In the genomic region with DNA sequence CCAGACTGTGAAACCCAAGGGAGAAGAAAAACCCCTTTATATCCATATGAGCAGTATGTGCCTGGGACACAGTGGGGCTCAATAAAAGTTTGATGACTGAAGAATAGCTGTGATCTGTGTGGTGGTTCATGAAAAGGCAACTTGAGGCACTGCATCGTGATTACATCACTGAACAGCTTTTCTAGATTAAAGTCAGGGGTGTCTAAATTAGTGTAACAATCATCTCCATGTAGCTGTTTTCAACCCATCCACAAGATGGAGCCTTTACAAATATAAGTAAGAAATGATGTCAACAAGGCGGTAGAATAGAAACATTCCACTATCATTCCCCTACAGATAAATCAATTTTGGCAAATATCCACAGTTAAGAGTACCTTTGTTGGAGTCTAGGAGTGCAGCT, we compare ENCODE assay signal across 13 cellular contexts. TPM values are rescaled to one million over a fixed set of nuclear protein-coding genes. Genes with fewer than 3 reads are reported as not detected.
DNase-seq lines count a peak whose midpoint lies in the region; TF ChIP-seq lines count a peak whose summit lies in the region.
"Had no signal": no experiment of that assay in that cellular context is flagged by ENCODE, and none has a peak within 500 bp of the region (broad histone marks: within the 10 kb centered on the region; RNA-seq: fewer than 3 reads in every experiment).

No MANE protein-coding gene starts in this region.

- peak; percentile 6 for DNase-seq in ACHN
- no peak for DNase-seq in GM12864 (ENCODE audit: low read depth)
- DNase-seq in NCI-H226, result peak; percentile 21
- DNase-seq in epithelial cell of proximal tubule (ENCODE audit: low read depth), result no peak
- DNase-seq in ovary, result no peak
- DNase-seq in activated naive CD4-positive, alpha-beta T cell (lab: John Stamatoyannopoulos, UW), result no peak
- DNase-seq in dedifferentiated amniotic fluid mesenchymal stem cell (ENCODE audit: extremely low spot score), result no peak
- DNase-seq in activated CD4-positive, alpha-beta T cell treated with anti-CD3 and anti-CD28 coated beads, Interleukin-2, amount 10 ng/mL, durations not matched to agents 24 days and 14 days, result no peak
- DNase-seq: caudate nucleus, MG63, nephron progenitor cell, Peyer's patch had no signal

- H3K4me3 ChIP-seq in GM12864 (ENCODE audit: low read depth, low read length) (no peak overlapping the region), epithelial cell of proximal tubule (ENCODE audit: low read depth, low read length) (no peak overlapping the region), ovary (no peak overlapping the region)
- H3K4me3 ChIP-seq: MG63, Peyer's patch, thoracic aorta had no signal

- TF ChIP-seq CTCF in GM12864 (IDR thresholded peaks at IDR 0.05; ENCODE audit: low read depth, low read length, missing control alignments) (peak; percentile 19), epithelial cell of proximal tubule (conservative IDR thresholded peaks at IDR 0.05; ENCODE audit: low read depth, low read length) (peak; percentile 47), ovary (IDR thresholded peaks at IDR 0.05) (no peak)

- in situ Hi-C loops in ACHN (cut with HindIII; ENCODE audit: low pct_ligation_motif_present, low pct_unique_long_range_greater_than_20kb, low sequenced_read_pairs), result no loop called here

- peaks cover 6% of the 10 kb centered on the region for H3K4me1 Mint-ChIP-seq in activated CD4-positive, alpha-beta T cell treated with anti-CD3 and anti-CD28 coated beads, Interleukin-2, amount 10 ng/mL, durations not matched to agents 24 days and 14 days

- no peaks in the 10 kb centered on the region for H3K36me3 ChIP-seq in ovary
- H3K36me3 ChIP-seq: MG63, Peyer's patch, thoracic aorta had no signal

- 89 to 94% (median 91%) methylated on average over 2 of the region's 2 CpGs for WGBS in ovary, 3 donors

- H3K9me3 ChIP-seq in ovary, result no peaks in the 10 kb centered on the region
- H3K9me3 ChIP-seq: Peyer's patch had no signal

- no peaks in the 10 kb centered on the region for H3K4me1 ChIP-seq in ovary (ENCODE audit: insufficient read depth)
- H3K4me1 ChIP-seq: Peyer's patch had no signal

- no peaks in the 10 kb centered on the region for H3K36me3 Mint-ChIP-seq in activated CD4-positive, alpha-beta T cell treated with anti-CD3 and anti-CD28 coated beads, Interleukin-2, amount 10 ng/mL, durations not matched to agents 24 days and 14 days (ENCODE audit: low read depth)

- intact Hi-C loops in ovary (cut with DNase I), result loop anchor here in 1 of 4 donors (5.0 kb wide), 1 partner anchor 509 kb away; a partner anchor contains a TSS
- intact Hi-C loops in activated CD4-positive, alpha-beta T cell treated with anti-CD3 and anti-CD28 coated beads, Interleukin-2, amount 10 ng/mL, durations not matched to agents 24 days and 14 days (cut with micrococcal nuclease), result no loop called here

- TF ChIP-seq POLR2A in ovary (IDR thresholded peaks at IDR 0.05), result no peak

- no peak overlapping the region for H3K27ac ChIP-seq in ovary
- H3K27ac ChIP-seq: Peyer's patch, thoracic aorta had no signal

- H3K27ac Mint-ChIP-seq in activated CD4-positive, alpha-beta T cell treated with anti-CD3 and anti-CD28 coated beads, Interleukin-2, amount 10 ng/mL, durations not matched to agents 24 days and 14 days, result no peak overlapping the region
- H3K27ac Mint-ChIP-seq: nephron progenitor cell had no signal

- H3K27me3 Mint-ChIP-seq in activated CD4-positive, alpha-beta T cell treated with anti-CD3 and anti-CD28 coated beads, Interleukin-2, amount 10 ng/mL, durations not matched to agents 24 days and 14 days, result peaks cover 12% of the 10 kb centered on the region

- peaks cover 15% of the 10 kb centered on the region for H3K9me3 Mint-ChIP-seq in activated CD4-positive, alpha-beta T cell treated with anti-CD3 and anti-CD28 coated beads, Interleukin-2, amount 10 ng/mL, durations not matched to agents 24 days and 14 days

- H3K27me3 ChIP-seq in ovary, result no peaks in the 10 kb centered on the region
- H3K27me3 ChIP-seq: MG63, Peyer's patch had no signal

- TF ChIP-seq EP300 in ovary (IDR thresholded peaks at IDR 0.05), result no peak

- H3K4me3 Mint-ChIP-seq in activated CD4-positive, alpha-beta T cell treated with anti-CD3 and anti-CD28 coated beads, Interleukin-2, amount 10 ng/mL, durations not matched to agents 24 days and 14 days, result no peak overlapping the region
- H3K4me3 Mint-ChIP-seq: nephron progenitor cell had no signal

RNA-seq across cellular contexts. Expression of a gene that starts 55.5 kb away (rescaled TPM):
- 33.3 and 44.0 TPM in 2 replicates for total RNA-seq in epithelial cell of proximal tubule
- total RNA-seq in ovary, result 10 to 100 TPM; 24.2 to 59.0 (median 46.1) TPM
- polyA plus RNA-seq in ovary, result 10 to 100 TPM; 19.0 to 54.1 TPM
- total RNA-seq in activated CD4-positive, alpha-beta T cell treated with anti-CD3 and anti-CD28 coated beads, Interleukin-2, amount 10 ng/mL, durations not matched to agents 24 days and 14 days, result 50.4 and 52.3 TPM in 2 replicates

Comparison
In these comparisons a context has a peak if more than half of its experiments do, and no peak if none do; other contexts are left out.
1. DNase-seq: peak in ACHN (single experiment) and NCI-H226 (single experiment); none in GM12864 (single experiment), epithelial cell of proximal tubule (single experiment), ovary (0 of 5), activated naive CD4-positive, alpha-beta T cell (0 of 4), dedifferentiated amniotic fluid mesenchymal stem cell (single experiment) and activated CD4-positive, alpha-beta T cell treated with anti-CD3 and anti-CD28 coated beads, Interleukin-2, amount 10 ng/mL, durations not matched to agents 24 days and 14 days (single experiment).
2. CTCF ChIP-seq: peak in GM12864 (single experiment) and epithelial cell of proximal tubule (single experiment); none in ovary (0 of 3).